ENCODE assay signal across 22 cellular contexts in the genomic region with DNA sequence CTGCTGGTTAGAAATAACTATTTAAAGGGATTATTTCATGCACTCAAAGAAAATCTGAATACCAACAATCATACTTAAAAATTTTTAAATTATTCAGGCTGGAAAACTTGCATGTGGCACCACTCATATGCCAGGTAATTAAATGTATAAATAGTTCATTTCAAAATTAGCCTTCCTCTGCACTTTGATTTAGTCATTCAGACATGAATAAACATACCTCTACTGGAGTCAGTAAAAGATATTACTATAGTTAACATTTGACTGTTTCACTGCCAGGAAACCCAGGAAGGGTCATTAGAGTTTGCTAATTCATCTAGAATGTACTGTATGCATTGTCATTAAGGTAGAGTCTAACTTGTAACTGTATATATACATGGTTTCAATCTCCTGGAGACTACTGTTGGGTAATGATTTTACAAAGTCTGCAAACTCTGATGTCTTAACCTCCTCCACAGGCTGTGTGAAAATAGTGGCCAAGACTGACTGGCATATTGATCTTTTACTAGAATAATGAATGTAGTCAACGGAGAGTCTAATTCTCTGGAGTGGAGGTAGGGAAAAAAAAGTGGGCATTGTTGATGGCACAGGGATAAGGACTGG. TPM values are rescaled to one million over a fixed set of nuclear protein-coding genes. Genes with fewer than 3 reads are reported as not detected.
DNase-seq lines count a peak whose midpoint lies in the region; ATAC-seq, FAIRE-seq and TF ChIP-seq lines count a peak whose summit lies in the region.
"Had no signal": no experiment of that assay in that cellular context is flagged by ENCODE, and none has a peak within 500 bp of the region (broad histone marks: within the 10 kb centered on the region; RNA-seq: fewer than 3 reads in every experiment).

No MANE protein-coding gene starts in this region.

- no peak for ATAC-seq in memory B cell (ENCODE audit: low read depth)
- no peak for ATAC-seq in GM21717 (IDR thresholded peaks at IDR 0.05; ENCODE audit: unreplicated experiment)
- no peak for ATAC-seq in GM18870 (IDR thresholded peaks at IDR 0.05; ENCODE audit: unreplicated experiment)
- ATAC-seq: left cardiac atrium had no signal

- H3K36me3 ChIP-seq in astrocyte (ENCODE audit: insufficient read depth, low read length), result peaks cover 7% of the 10 kb centered on the region
- H3K36me3 ChIP-seq: adrenal gland had no signal

- DNase-seq in AG08396 (ENCODE audit: low spot score) (peak; percentile 8), EL (peak; percentile 11), astrocyte (ENCODE audit: low read depth) (peak; percentile 8), memory B cell (ENCODE audit: low spot score in 2 of 2) (no peak), NK-92 (lab: John Stamatoyannopoulos, UW; ENCODE audit: unreplicated experiment) (no peak)
- DNase-seq in stimulated activated CD4-positive, alpha-beta T cell treated with anti-CD3 and anti-CD28 coated beads, Interleukin-4, amount 100 ng/mL, for 1 hour, result no peak
- DNase-seq: activated CD4-positive, CD25-positive, alpha-beta regulatory T cell; activated CD8-positive, alpha-beta memory T cell treated with anti-CD3 and anti-CD28 coated beads for 24 hours; adrenal gland; DMS53; dorsolateral prefrontal cortex; left cardiac atrium; NCI-H1436; RPMI8226; small intestine had no signal

- H3K27me3 Mint-ChIP-seq in astrocyte (ENCODE audit: low read depth, unreplicated experiment) (no peaks in the 10 kb centered on the region), memory B cell (no peaks in the 10 kb centered on the region)
- H3K27me3 Mint-ChIP-seq: type B pancreatic cell had no signal

- H3K4me1 Mint-ChIP-seq in astrocyte (ENCODE audit: low read depth, unreplicated experiment) (peaks cover 12% of the 10 kb centered on the region), memory B cell (peaks cover 5% of the 10 kb centered on the region)

- peaks cover 13% of the 10 kb centered on the region for H3K4me1 ChIP-seq in astrocyte (ENCODE audit: insufficient read depth, low read length)
- H3K4me1 ChIP-seq: adrenal gland had no signal

- peak overlapping the region; percentile 27 for H3K27ac Mint-ChIP-seq in astrocyte (ENCODE audit: unreplicated experiment)
- peak overlapping the region; percentile 24 for H3K27ac Mint-ChIP-seq in memory B cell
- H3K27ac Mint-ChIP-seq: type B pancreatic cell had no signal

- no peak overlapping the region for H2AFZ ChIP-seq in astrocyte (ENCODE audit: low read depth, low read length)

- H4K20me1 ChIP-seq in astrocyte (ENCODE audit: insufficient read depth, low read length), result no peaks in the 10 kb centered on the region

- peak overlapping the region; percentile 45 for H3K4me2 ChIP-seq in astrocyte (ENCODE audit: low read length)

- no peaks in the 10 kb centered on the region for H3K9me3 ChIP-seq in astrocyte (ENCODE audit: insufficient read depth, low read depth, low read length)
- H3K9me3 ChIP-seq: adrenal gland had no signal

- no peaks in the 10 kb centered on the region for H3K27me3 ChIP-seq in astrocyte (ENCODE audit: insufficient read depth, low read length)
- H3K27me3 ChIP-seq: adrenal gland, cardiac muscle cell, dorsolateral prefrontal cortex had no signal

- H3K9ac ChIP-seq in astrocyte (ENCODE audit: low read length), result peak overlapping the region; percentile 4

- no peak overlapping the region for H3K4me3 ChIP-seq in astrocyte (ENCODE audit: insufficient read depth, low read depth, low read length)
- H3K4me3 ChIP-seq: adrenal gland, cardiac muscle cell, dorsolateral prefrontal cortex had no signal

- H3K4me3 Mint-ChIP-seq in astrocyte (ENCODE audit: unreplicated experiment), result no peak overlapping the region
- H3K4me3 Mint-ChIP-seq in memory B cell, result no peak overlapping the region
- H3K4me3 Mint-ChIP-seq: mesothelial cell of epicardium, type B pancreatic cell had no signal

- TF ChIP-seq CTCF in astrocyte (IDR thresholded peaks at IDR 0.05; ENCODE audit: insufficient read depth, low read depth, low read length), result no peak

- peaks cover 33% of the 10 kb centered on the region for H3K79me2 ChIP-seq in astrocyte (ENCODE audit: insufficient read depth, low read length)

- peaks cover 9% of the 10 kb centered on the region for H3K9me3 Mint-ChIP-seq in astrocyte (ENCODE audit: unreplicated experiment)
- no peaks in the 10 kb centered on the region for H3K9me3 Mint-ChIP-seq in memory B cell

- peak; percentile 72 for FAIRE-seq in astrocyte (lab: Jason Lieb, UNC)
- FAIRE-seq: frontal cortex, small intestine had no signal

- peaks cover 20% of the 10 kb centered on the region for H3K36me3 Mint-ChIP-seq in astrocyte (ENCODE audit: low read depth, unreplicated experiment)
- H3K36me3 Mint-ChIP-seq in memory B cell, result peaks cover 36% of the 10 kb centered on the region

- peak overlapping the region; percentile 65 for H3K27ac ChIP-seq in astrocyte (ENCODE audit: low read depth, low read length)
- H3K27ac ChIP-seq: adrenal gland, epithelial cell of prostate had no signal

RNA-seq across cellular contexts. Expression of a gene that starts 43.7 kb away (rescaled TPM):
- total RNA-seq in astrocyte, result 31.8 and 35.1 TPM in 2 replicates

Comparison
In these comparisons a context has a peak if more than half of its experiments do, and no peak if none do; other contexts are left out.
1. DNase-seq: peak in AG08396 (single experiment), EL (single experiment) and astrocyte (single experiment); none in memory B cell (0 of 2), stimulated activated CD4-positive, alpha-beta T cell treated with anti-CD3 and anti-CD28 coated beads, Interleukin-4, amount 100 ng/mL, for 1 hour (single experiment) and NK-92 (single experiment).